In the genomic region with DNA sequence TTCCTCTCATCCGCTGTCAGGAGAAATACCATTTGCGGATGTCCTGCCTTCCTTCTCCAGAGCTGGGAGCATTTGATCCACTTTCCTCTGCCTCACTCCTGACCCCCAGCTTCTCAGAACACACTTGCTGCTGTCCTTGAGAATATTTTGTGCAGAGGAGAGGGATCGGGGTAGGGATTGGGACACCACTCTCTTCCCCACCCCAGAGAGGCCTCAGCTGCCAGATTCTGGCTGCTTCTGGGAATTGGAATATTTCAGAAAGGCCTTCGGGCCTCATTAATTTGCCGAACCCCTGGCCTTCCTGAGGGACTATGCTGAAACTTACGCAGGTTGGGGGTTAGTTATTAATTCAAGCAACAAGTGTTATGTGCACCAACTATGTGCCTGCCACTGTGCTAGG, we compare ENCODE assay signal across 18 cellular contexts.
DNase-seq lines count a peak whose midpoint lies in the region; ATAC-seq, FAIRE-seq and TF ChIP-seq lines count a peak whose summit lies in the region.
"Had no signal": no experiment of that assay in that cellular context is flagged by ENCODE, and none has a peak within 500 bp of the region (broad histone marks: within the 10 kb centered on the region; RNA-seq: fewer than 3 reads in every experiment).

No MANE protein-coding gene starts in this region.

- H3K36me3 ChIP-seq in breast epithelium (no peaks in the 10 kb centered on the region), bronchial epithelial cell (ENCODE audit: control insufficient read depth, insufficient read depth, low read length) (no peaks in the 10 kb centered on the region), mesendoderm (ENCODE audit: control insufficient read depth, insufficient read depth, low read length) (no peaks in the 10 kb centered on the region), upper lobe of right lung (no peaks in the 10 kb centered on the region)
- H3K36me3 ChIP-seq: pancreas had no signal

- no peak overlapping the region for H3K23ac ChIP-seq in mesendoderm (ENCODE audit: low read length)

- no peaks in the 10 kb centered on the region for H3K79me1 ChIP-seq in mesendoderm (ENCODE audit: low read length)

- CTCF ChIA-PET in MCF 10A (lab: Yijun Ruan, JAX) = interaction anchor here (1.4 kb wide), 1 partner anchor 53 kb away, joined by 4 read pairs; no protein-coding TSS in a partner anchor
- CTCF ChIA-PET in Calu3 (lab: Charles Lee) = interaction anchor here (0.6 to 1.8 kb wide), 5 partner anchors 9 to 276 kb away, joined by 3 to 8 read pairs (median 3); no protein-coding TSS in a partner anchor

- FAIRE-seq in bronchial epithelial cell (lab: Jason Lieb, UNC) = peak; percentile 23
- FAIRE-seq: pancreas had no signal

- peak overlapping the region; percentile 7 to 54 for H3K27ac ChIP-seq in breast epithelium
- peak overlapping the region; percentile 51 for H3K27ac ChIP-seq in mesendoderm (ENCODE audit: low read depth, low read length)
- H3K27ac ChIP-seq in upper lobe of right lung = peak overlapping the region; percentile 49
- H3K27ac ChIP-seq: 22Rv1, C4-2B, HL-60, pancreas, WERI-Rb-1 had no signal

- H3K56ac ChIP-seq in mesendoderm (ENCODE audit: low read length) = peak overlapping the region; percentile 70

- H2BK120ac ChIP-seq in mesendoderm (ENCODE audit: low read depth, low read length) = no peak overlapping the region

- peak overlapping the region; percentile 96 for H2AK5ac ChIP-seq in mesendoderm (ENCODE audit: low read length)

- no peak for TF ChIP-seq POLR2A in breast epithelium (IDR thresholded peaks at IDR 0.05)

- H4K5ac ChIP-seq in mesendoderm (ENCODE audit: low read length) = no peak overlapping the region

- H3K4me3 ChIP-seq in breast epithelium (no peak overlapping the region), bronchial epithelial cell (ENCODE audit: low read depth, low read length) (no peak overlapping the region), mesendoderm (ENCODE audit: low read length) (no peak overlapping the region), upper lobe of right lung (no peak overlapping the region)
- H3K4me3 ChIP-seq: pancreas had no signal

- H2BK5ac ChIP-seq in mesendoderm (ENCODE audit: low read length) = peak overlapping the region; percentile 18

- H2BK15ac ChIP-seq in mesendoderm (replicated peaks; ENCODE audit: low read depth) = no peak overlapping the region

- POLR2A ChIA-PET in MCF 10A (lab: Yijun Ruan, JAX) = no interaction called here

- H3K27me3 ChIP-seq in breast epithelium (no peaks in the 10 kb centered on the region), bronchial epithelial cell (ENCODE audit: control insufficient read depth, insufficient read depth, low read length) (peaks cover 8% of the 10 kb centered on the region), mesendoderm (ENCODE audit: insufficient read depth, low read length, poor library complexity) (no peaks in the 10 kb centered on the region), upper lobe of right lung (no peaks in the 10 kb centered on the region)
- H3K27me3 ChIP-seq: pancreas had no signal

- H4K8ac ChIP-seq in mesendoderm (ENCODE audit: low read depth, low read length) = no peak overlapping the region

- H3K4me3 Mint-ChIP-seq in MCF 10A (ENCODE audit: unreplicated experiment) (no peak overlapping the region), Calu3 (ENCODE audit: low read depth, unreplicated experiment) (no peak overlapping the region)
- no peak overlapping the region for H3K4me3 Mint-ChIP-seq in activated CD4-positive, alpha-beta T cell treated with anti-CD3 and anti-CD28 coated beads, Interleukin-2, amount 10 ng/mL, durations not matched to agents 24 days and 14 days
- H3K4me3 Mint-ChIP-seq: activated CD8-positive, alpha-beta memory T cell treated with anti-CD3 and anti-CD28 coated beads, Interleukin-2, amount 10 ng/mL, durations not matched to agents 7 days and 5 days; stimulated activated naive CD8-positive, alpha-beta T cell treated with anti-CD3 and anti-CD28 coated beads, Interleukin-15, amount 100 ng/mL, for 72 hours had no signal

- H3K4me1 ChIP-seq in breast epithelium (no peaks in the 10 kb centered on the region), mesendoderm (ENCODE audit: control insufficient read depth, low read depth, low read length) (peaks cover 25% of the 10 kb centered on the region), upper lobe of right lung (peaks cover 32% of the 10 kb centered on the region)
- H3K4me1 ChIP-seq: pancreas had no signal

- no peaks in the 10 kb centered on the region for H3K9me3 Mint-ChIP-seq in MCF 10A (ENCODE audit: unreplicated experiment)
- no peaks in the 10 kb centered on the region for H3K9me3 Mint-ChIP-seq in Calu3 (ENCODE audit: low read depth, unreplicated experiment)
- no peaks in the 10 kb centered on the region for H3K9me3 Mint-ChIP-seq in activated CD4-positive, alpha-beta T cell treated with anti-CD3 and anti-CD28 coated beads, Interleukin-2, amount 10 ng/mL, durations not matched to agents 24 days and 14 days
- H3K9me3 Mint-ChIP-seq: stimulated activated naive CD8-positive, alpha-beta T cell treated with anti-CD3 and anti-CD28 coated beads, Interleukin-15, amount 100 ng/mL, for 72 hours had no signal

- H3K18ac ChIP-seq in mesendoderm (ENCODE audit: low read length) = no peak overlapping the region

- no peaks in the 10 kb centered on the region for H3K9me3 ChIP-seq in breast epithelium
- H3K9me3 ChIP-seq in upper lobe of right lung = no peaks in the 10 kb centered on the region
- H3K9me3 ChIP-seq: pancreas had no signal

- H3K27me3 Mint-ChIP-seq in MCF 10A (ENCODE audit: insufficient read depth, unreplicated experiment) (peaks cover 10% of the 10 kb centered on the region), Calu3 (ENCODE audit: unreplicated experiment) (peaks cover 26% of the 10 kb centered on the region)
- no peaks in the 10 kb centered on the region for H3K27me3 Mint-ChIP-seq in activated CD4-positive, alpha-beta T cell treated with anti-CD3 and anti-CD28 coated beads, Interleukin-2, amount 10 ng/mL, durations not matched to agents 24 days and 14 days
- H3K27me3 Mint-ChIP-seq: activated CD8-positive, alpha-beta memory T cell treated with anti-CD3 and anti-CD28 coated beads, Interleukin-2, amount 10 ng/mL, durations not matched to agents 7 days and 5 days had no signal

- WGBS in mesendoderm (ENCODE audit: extremely low coverage, insufficient coverage, low lambda C conversion rate) = no CpG with 5 or more reads among the region's 6 CpGs

- H3K79me2 ChIP-seq in mesendoderm (ENCODE audit: control insufficient read depth, insufficient read depth, low read length) = no peaks in the 10 kb centered on the region

- BruUV-seq in MCF 10A (replicated peaks; lab: Mats Ljungman, UMichigan) (no TSS peak), Calu3 (replicated peaks; lab: Mats Ljungman, UMichigan) (no TSS peak)

- H3K36me3 Mint-ChIP-seq in MCF 10A (ENCODE audit: insufficient read depth, unreplicated experiment) (no peaks in the 10 kb centered on the region), Calu3 (ENCODE audit: insufficient read depth, unreplicated experiment) (no peaks in the 10 kb centered on the region)
- H3K36me3 Mint-ChIP-seq in activated CD4-positive, alpha-beta T cell treated with anti-CD3 and anti-CD28 coated beads, Interleukin-2, amount 10 ng/mL, durations not matched to agents 24 days and 14 days (ENCODE audit: low read depth) = no peaks in the 10 kb centered on the region
- H3K36me3 Mint-ChIP-seq: activated CD8-positive, alpha-beta memory T cell treated with anti-CD3 and anti-CD28 coated beads, Interleukin-2, amount 10 ng/mL, durations not matched to agents 7 days and 5 days had no signal

- H3K27ac Mint-ChIP-seq in MCF 10A (ENCODE audit: low read depth, unreplicated experiment) = no peak overlapping the region
- H3K27ac Mint-ChIP-seq in Calu3 (ENCODE audit: unreplicated experiment) = no peak overlapping the region
- H3K27ac Mint-ChIP-seq in activated CD4-positive, alpha-beta T cell treated with anti-CD3 and anti-CD28 coated beads, Interleukin-2, amount 10 ng/mL, durations not matched to agents 24 days and 14 days = no peak overlapping the region
- H3K27ac Mint-ChIP-seq: activated CD8-positive, alpha-beta memory T cell treated with anti-CD3 and anti-CD28 coated beads, Interleukin-2, amount 10 ng/mL, durations not matched to agents 7 days and 5 days had no signal

- no peaks in the 10 kb centered on the region for H3K4me1 Mint-ChIP-seq in MCF 10A (ENCODE audit: insufficient read depth, unreplicated experiment)
- peaks cover 21% of the 10 kb centered on the region for H3K4me1 Mint-ChIP-seq in Calu3 (ENCODE audit: low read depth, unreplicated experiment)
- H3K4me1 Mint-ChIP-seq in activated CD4-positive, alpha-beta T cell treated with anti-CD3 and anti-CD28 coated beads, Interleukin-2, amount 10 ng/mL, durations not matched to agents 24 days and 14 days = no peaks in the 10 kb centered on the region
- H3K4me1 Mint-ChIP-seq: activated CD8-positive, alpha-beta memory T cell treated with anti-CD3 and anti-CD28 coated beads, Interleukin-2, amount 10 ng/mL, durations not matched to agents 7 days and 5 days; stimulated activated naive CD8-positive, alpha-beta T cell treated with anti-CD3 and anti-CD28 coated beads, Interleukin-15, amount 100 ng/mL, for 72 hours had no signal

- DNase-seq in breast epithelium (ENCODE audit: low spot score in 2 of 2) (no peak), MCF 10A (ENCODE audit: unreplicated experiment) (no peak), bronchial epithelial cell (ENCODE audit: low read depth) (no peak), mesendoderm (no peak), upper lobe of right lung (no peak), Calu3 (no peak), medulla oblongata (ENCODE audit: extremely low spot score) (no peak)
- no peak for DNase-seq in activated CD4-positive, alpha-beta T cell treated with anti-CD3 and anti-CD28 coated beads, Interleukin-2, amount 10 ng/mL, durations not matched to agents 24 days and 14 days
- DNase-seq: activated CD8-positive, alpha-beta memory T cell treated with anti-CD3 and anti-CD28 coated beads, Interleukin-2, amount 10 ng/mL, durations not matched to agents 7 days and 5 days; activated naive CD4-positive, alpha-beta T cell; effector memory CD4-positive, alpha-beta T cell; NCI-H446 treated with DMSO at 0.1 percent for 48 hours; stimulated activated naive CD8-positive, alpha-beta T cell treated with anti-CD3 and anti-CD28 coated beads, Interleukin-15, amount 100 ng/mL, for 72 hours had no signal

- TF ChIP-seq CTCF in breast epithelium (IDR thresholded peaks at IDR 0.05) (no peak), MCF 10A (IDR thresholded peaks at IDR 0.05; ENCODE audit: unreplicated experiment) (no peak), bronchial epithelial cell (IDR thresholded peaks at IDR 0.05; ENCODE audit: insufficient read depth, low read length, severe bottlenecking) (no peak), upper lobe of right lung (IDR thresholded peaks at IDR 0.05) (no peak), Calu3 (IDR thresholded peaks at IDR 0.05; ENCODE audit: unreplicated experiment) (no peak)

- peak overlapping the region; percentile 23 for H3K9ac ChIP-seq in mesendoderm (ENCODE audit: low read length)

- no peak for ATAC-seq in upper lobe of right lung
- ATAC-seq: activated CD8-positive, alpha-beta memory T cell treated with anti-CD3 and anti-CD28 coated beads, Interleukin-2, amount 10 ng/mL, durations not matched to agents 7 days and 5 days; stimulated activated naive CD8-positive, alpha-beta T cell treated with anti-CD3 and anti-CD28 coated beads, Interleukin-15, amount 100 ng/mL, for 72 hours had no signal

- intact Hi-C loops in breast epithelium (cut with DNase I; ENCODE audit: low total_unique reads) = no loop called here
- intact Hi-C loops in MCF 10A (cut with micrococcal nuclease) = no loop called here
- intact Hi-C loops in upper lobe of right lung (cut with DNase I) = no loop called here
- intact Hi-C loops in Calu3 (cut with micrococcal nuclease; ENCODE audit: unreplicated experiment) = no loop called here
- intact Hi-C loops in activated CD4-positive, alpha-beta T cell treated with anti-CD3 and anti-CD28 coated beads, Interleukin-2, amount 10 ng/mL, durations not matched to agents 24 days and 14 days (cut with micrococcal nuclease) = no loop called here

- no peak overlapping the region for H3K4me2 ChIP-seq in mesendoderm (ENCODE audit: low read length)

- no peak overlapping the region for H3K4ac ChIP-seq in mesendoderm (ENCODE audit: low read depth, low read length)
